ENCODE assay signal across 9 cellular contexts in genomic region chr7:106216517-106217088, GRCh38.
DNase-seq lines count a peak whose midpoint lies in the region; ATAC-seq and TF ChIP-seq lines count a peak whose summit lies in the region.
"Had no signal": no experiment of that assay in that cellular context is flagged by ENCODE, and none has a peak within 500 bp of the region (broad histone marks: within the 10 kb centered on the region; RNA-seq: fewer than 3 reads in every experiment).

No MANE protein-coding gene starts in this region.

- no peaks in the 10 kb centered on the region for H3K9me3 ChIP-seq in A673 (ENCODE audit: low read depth, low read length, poor library complexity, severe bottlenecking)
- H3K9me3 ChIP-seq in mesodermal cell (ENCODE audit: control insufficient read depth, low read length), result no peaks in the 10 kb centered on the region
- no peaks in the 10 kb centered on the region for H3K9me3 ChIP-seq in T-helper 17 cell (ENCODE audit: control insufficient read depth, low read length, poor library complexity, severe bottlenecking)

- intact Hi-C loops in A673 (cut with micrococcal nuclease; ENCODE audit: unreplicated experiment), result no loop called here

- peaks cover 8% of the 10 kb centered on the region for H3K4me1 ChIP-seq in A673 (ENCODE audit: insufficient read depth, low read length, poor library complexity, severe bottlenecking)
- peaks cover 13% of the 10 kb centered on the region for H3K4me1 ChIP-seq in mesodermal cell (ENCODE audit: control insufficient read depth, insufficient read depth, low read length, poor library complexity, severe bottlenecking)

- 100% methylated on average over 1 of the region's 3 CpGs; no CpG with 5 or more reads in 1 of the 2 experiments for WGBS in mesodermal cell (ENCODE audit: insufficient coverage in 2 of 2), 2 experiments

- TF ChIP-seq CTCF in A673 (conservative IDR thresholded peaks at IDR 0.05; ENCODE audit: low read depth, low read length), result no peak
- no peak for TF ChIP-seq CTCF in coronary artery (IDR thresholded peaks at IDR 0.05)

- H3K36me3 Mint-ChIP-seq in T-helper 17 cell (ENCODE audit: low read depth) (no peaks in the 10 kb centered on the region), T-cell (no peaks in the 10 kb centered on the region)

- no peaks in the 10 kb centered on the region for H3K4me1 Mint-ChIP-seq in T-helper 17 cell
- H3K4me1 Mint-ChIP-seq in T-cell, result peaks cover 0 to 2% (median 0%) of the 10 kb centered on the region in 3 donors

- no peaks in the 10 kb centered on the region for H3K9me3 Mint-ChIP-seq in T-cell

- POLR2A ChIA-PET in A673 (lab: Charles Lee; ENCODE audit: low non-redundant PET), result no interaction called here
- POLR2A ChIA-PET in T-cell (lab: Charles Lee), result interaction anchor here in 1 of 2 donors (0.6 kb wide), 1 partner anchor 572 kb away, joined by 13 read pairs; no protein-coding TSS in a partner anchor

- no peaks in the 10 kb centered on the region for H3K27me3 Mint-ChIP-seq in T-helper 17 cell
- peaks cover 12 to 15% of the 10 kb centered on the region in 2 donors for H3K27me3 Mint-ChIP-seq in T-cell

- H3K4me3 Mint-ChIP-seq in T-helper 17 cell, result no peak overlapping the region
- H3K4me3 Mint-ChIP-seq in T-cell, result no peak overlapping the region

- H3K27ac Mint-ChIP-seq in T-helper 17 cell (no peak overlapping the region), T-cell (no peak overlapping the region)

- H3K4me3 ChIP-seq in A673 (ENCODE audit: low read depth, low read length, poor library complexity, severe bottlenecking) (no peak overlapping the region), coronary artery (peak overlapping the region; percentile 31), mesodermal cell (ENCODE audit: extremely low read depth, insufficient read depth, low read length, poor library complexity, severe bottlenecking) (no peak overlapping the region)

- no peak overlapping the region for H3K27ac ChIP-seq in A673 (ENCODE audit: low read depth, low read length, poor library complexity, severe bottlenecking)
- H3K27ac ChIP-seq in coronary artery, result peak overlapping the region; percentile 68 to 85
- peak overlapping the region; percentile 60 for H3K27ac ChIP-seq in mesodermal cell (ENCODE audit: low read depth, low read length, severe bottlenecking)

- no TSS peak for BruUV-seq in A673 (replicated peaks; lab: Mats Ljungman, UMichigan)

- peak; percentile 84 for DNase-seq in A673 (ENCODE audit: low spot score)
- DNase-seq in LoVo (ENCODE audit: low spot score), result peak; percentile 88
- DNase-seq in coronary artery (ENCODE audit: low spot score), result peak; percentile 84
- no peak for DNase-seq in T-helper 17 cell
- no peak for DNase-seq in GM19240 (ENCODE audit: insufficient read length, low spot score)
- no peak for DNase-seq in NCI-H2171 treated with DMSO at 0.1 percent for 48 hours (lab: John Stamatoyannopoulos, UW)
- no peak for DNase-seq in T-cell
- DNase-seq: activated T-cell treated with anti-CD3 and anti-CD28 coated beads for 4 hours had no signal

- H3K36me3 ChIP-seq in A673 (ENCODE audit: insufficient read depth, low read length, poor library complexity, severe bottlenecking) (no peaks in the 10 kb centered on the region), mesodermal cell (ENCODE audit: control insufficient read depth, insufficient read depth, low read length) (no peaks in the 10 kb centered on the region)

- no peak for ATAC-seq in T-helper 17 cell
- no peak for ATAC-seq in T-cell (replicated peaks in 1 of 4)

- no peaks in the 10 kb centered on the region for H3K27me3 ChIP-seq in A673 (replicated peaks; ENCODE audit: insufficient read depth, low read depth, low read length, poor library complexity)

- CTCF ChIA-PET in A673 (lab: Charles Lee) (no interaction called here), T-cell (lab: Charles Lee) (no interaction called here)

Comparison
In these comparisons a context has a peak if more than half of its experiments do, and no peak if none do; other contexts are left out.
1. DNase-seq: peak in A673 (single experiment), LoVo (single experiment) and coronary artery (single experiment); none in T-helper 17 cell (0 of 3), GM19240 (single experiment), NCI-H2171 treated with DMSO at 0.1 percent for 48 hours (single experiment) and T-cell (0 of 34).